10 cellular contexts compared by ENCODE assay signal in the genomic region with DNA sequence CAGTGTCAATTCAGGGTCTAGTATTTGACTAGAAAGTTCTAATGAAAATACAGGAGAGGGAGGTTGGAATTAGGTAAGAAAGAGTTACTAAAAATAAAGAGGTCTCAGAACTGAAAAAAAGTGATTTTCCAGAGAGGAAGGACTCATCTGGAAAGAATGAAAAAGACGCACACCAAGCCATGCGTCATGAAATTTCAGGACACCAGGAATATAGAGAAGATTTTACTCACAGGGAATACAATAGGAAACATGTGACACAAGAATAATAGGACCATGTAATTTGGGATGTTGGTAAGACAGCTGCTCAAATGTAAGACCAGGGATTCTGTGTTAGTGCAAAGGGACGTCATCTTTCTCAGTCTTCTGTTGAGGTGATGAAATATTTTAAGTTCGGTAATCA.
DNase-seq lines count a peak whose midpoint lies in the region; TF ChIP-seq lines count a peak whose summit lies in the region.
"Had no signal": no experiment of that assay in that cellular context is flagged by ENCODE, and none has a peak within 500 bp of the region (broad histone marks: within the 10 kb centered on the region; RNA-seq: fewer than 3 reads in every experiment).

No MANE protein-coding gene starts in this region.

- no peaks in the 10 kb centered on the region for H4K20me1 ChIP-seq in GM23248 (ENCODE audit: insufficient read depth)

- H3K4me2 ChIP-seq in GM23248 (ENCODE audit: unreplicated experiment): peak overlapping the region; percentile 84

- intact Hi-C loops in transverse colon (cut with DNase I; ENCODE audit: low total_unique reads): no loop called here
- intact Hi-C loops in uterus (cut with DNase I; ENCODE audit: low total_unique reads): no loop called here
- intact Hi-C loops in esophagus squamous epithelium (cut with DNase I): no loop called here

- H3K27me3 ChIP-seq in GM23248 (replicated peaks; ENCODE audit: insufficient read depth) (no peaks in the 10 kb centered on the region), transverse colon (no peaks in the 10 kb centered on the region), uterus (no peaks in the 10 kb centered on the region), esophagus squamous epithelium (no peaks in the 10 kb centered on the region)
- H3K27me3 ChIP-seq: stomach had no signal

- H3K9me2 ChIP-seq in GM23248 (ENCODE audit: insufficient read depth): no peaks in the 10 kb centered on the region

- H3K4me1 ChIP-seq in GM23248 (ENCODE audit: insufficient read depth) (peaks cover 34% of the 10 kb centered on the region), transverse colon (no peaks in the 10 kb centered on the region), uterus (no peaks in the 10 kb centered on the region), esophagus squamous epithelium (no peaks in the 10 kb centered on the region)
- H3K4me1 ChIP-seq: stomach had no signal

- TF ChIP-seq POLR2A in transverse colon (IDR thresholded peaks at IDR 0.05): no peak
- TF ChIP-seq POLR2A in uterus (IDR thresholded peaks at IDR 0.05): no peak
- TF ChIP-seq POLR2A in esophagus squamous epithelium (IDR thresholded peaks at IDR 0.05): no peak

- H3K4me3 ChIP-seq in GM23248: peak overlapping the region; percentile 53
- H3K4me3 ChIP-seq in astrocyte of the cerebellum (ENCODE audit: low read depth, low read length): no peak overlapping the region
- H3K4me3 ChIP-seq in fibroblast of villous mesenchyme (ENCODE audit: low read depth, low read length): no peak overlapping the region
- no peak overlapping the region for H3K4me3 ChIP-seq in transverse colon
- no peak overlapping the region for H3K4me3 ChIP-seq in uterus
- H3K4me3 ChIP-seq in esophagus squamous epithelium: no peak overlapping the region
- H3K4me3 ChIP-seq: lung, stomach had no signal

- peak overlapping the region; percentile 65 for H2AFZ ChIP-seq in GM23248

- no peak for TF ChIP-seq EP300 in transverse colon (IDR thresholded peaks at IDR 0.05; ENCODE audit: low read depth)

- in situ Hi-C loops in GM23248 (cut with MboI): no loop called here
- in situ Hi-C loops in astrocyte of the cerebellum (cut with HindIII; ENCODE audit: low sequenced_read_pairs): no loop called here
- in situ Hi-C loops in transverse colon (cut with MboI; ENCODE audit: low pct_ligation_motif_present in 1 of 4, low pct_unique_long_range_greater_than_20kb in 1 of 4, low sequenced_read_pairs in 3 of 4): no loop called here

- H3K9ac ChIP-seq in GM23248: peak overlapping the region; percentile 74

- peak; percentile 95 for DNase-seq in GM23248
- peak; percentile 78 for DNase-seq in astrocyte of the cerebellum (ENCODE audit: low read depth)
- DNase-seq in fibroblast of villous mesenchyme (ENCODE audit: low read depth): peak; percentile 55
- DNase-seq in transverse colon: no peak
- no peak for DNase-seq in activated naive CD4-positive, alpha-beta T cell (lab: John Stamatoyannopoulos, UW)
- no peak for DNase-seq in uterus
- no peak for DNase-seq in esophagus squamous epithelium (lab: John Stamatoyannopoulos, UW)
- DNase-seq: MV-4-11, stomach had no signal

- H3K9me3 ChIP-seq in GM23248 (ENCODE audit: low read depth): no peaks in the 10 kb centered on the region
- no peaks in the 10 kb centered on the region for H3K9me3 ChIP-seq in transverse colon
- no peaks in the 10 kb centered on the region for H3K9me3 ChIP-seq in uterus
- H3K9me3 ChIP-seq in esophagus squamous epithelium: no peaks in the 10 kb centered on the region
- H3K9me3 ChIP-seq: stomach had no signal

- H3F3A ChIP-seq in GM23248 (ENCODE audit: insufficient read depth): peaks cover 31% of the 10 kb centered on the region

- TF ChIP-seq CTCF in astrocyte of the cerebellum (IDR thresholded peaks at IDR 0.05; ENCODE audit: low read depth, low read length, missing control alignments) (no peak), fibroblast of villous mesenchyme (IDR thresholded peaks at IDR 0.05; ENCODE audit: insufficient read depth, low read depth, low read length) (no peak), transverse colon (IDR thresholded peaks at IDR 0.05) (no peak), uterus (IDR thresholded peaks at IDR 0.05) (no peak), esophagus squamous epithelium (IDR thresholded peaks at IDR 0.05) (no peak)

- H3K79me2 ChIP-seq in GM23248 (ENCODE audit: insufficient read depth): peaks cover 16% of the 10 kb centered on the region

- H3K27ac ChIP-seq in GM23248 (peak overlapping the region; percentile 96), transverse colon (peak overlapping the region in 3 of 4 donors; percentile 32 to 61 (median 45)), uterus (peak overlapping the region in 1 of 2 donors; percentile 8), esophagus squamous epithelium (no peak overlapping the region)
- H3K27ac ChIP-seq: stomach had no signal

- 1 to 2% methylated on average over 4 of the region's 4 CpGs for WGBS in GM23248 (ENCODE audit: low coverage in 1 of 2, low lambda C conversion rate in 2 of 2, missing lambda C conversion rate in 2 of 2), 2 experiments
- 74 to 86% methylated on average over 4 of the region's 4 CpGs for WGBS in transverse colon (ENCODE audit: low coverage in 1 of 2), 2 donors
- WGBS in esophagus squamous epithelium, 2 donors: 87 to 92% methylated on average over 4 of the region's 4 CpGs

- H3K36me3 ChIP-seq in GM23248 (ENCODE audit: low read depth): no peaks in the 10 kb centered on the region
- H3K36me3 ChIP-seq in transverse colon: peaks cover 0 to 6% (median 0%) of the 10 kb centered on the region in 4 donors
- H3K36me3 ChIP-seq in uterus: no peaks in the 10 kb centered on the region
- H3K36me3 ChIP-seq in esophagus squamous epithelium: no peaks in the 10 kb centered on the region

Comparison
In these comparisons a context has a peak if more than half of its experiments do, and no peak if none do; other contexts are left out.
1. DNase-seq: peak in GM23248 (single experiment), astrocyte of the cerebellum (single experiment) and fibroblast of villous mesenchyme (single experiment); none in transverse colon (single experiment), activated naive CD4-positive, alpha-beta T cell (0 of 4), uterus (0 of 2) and esophagus squamous epithelium (single experiment).
2. H3K27ac ChIP-seq: peak in GM23248 (single experiment) and transverse colon (3 of 4); none in esophagus squamous epithelium (0 of 4).